2 cellular contexts compared by ENCODE assay signal in the genomic region with DNA sequence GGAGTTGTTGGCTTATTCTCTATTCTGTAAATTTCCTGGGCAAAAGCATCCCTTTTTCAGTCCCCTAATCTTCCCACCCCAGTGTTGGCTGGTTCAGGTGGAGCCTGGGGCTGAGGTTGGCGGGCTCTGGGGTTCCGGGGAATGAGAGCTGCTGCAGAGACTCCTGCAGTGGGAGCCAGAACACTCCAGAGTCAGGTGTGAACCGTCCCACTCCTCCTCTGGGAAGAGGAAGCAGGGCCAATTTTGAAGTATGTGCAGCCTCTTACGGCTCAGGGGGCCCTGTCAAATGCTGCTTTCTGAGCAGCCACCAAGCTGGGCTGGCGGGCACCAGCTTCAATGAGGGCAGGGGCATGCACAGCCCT.
TF ChIP-seq lines count a peak whose summit lies in the region.

No MANE protein-coding gene starts in this region.

TF ChIP-seq in liver, 16 proteins besides CTCF, POLR2A, EP300 and RAD21:
- TF ChIP-seq YY1 (IDR thresholded peaks at IDR 0.05) (no peak), JUND (IDR thresholded peaks at IDR 0.05) (no peak), FOXA2 (IDR thresholded peaks at IDR 0.05) (no peak)

TF ChIP-seq in HepG2, 621 proteins besides CTCF, POLR2A, EP300 and RAD21:
- TF ChIP-seq ZNF598 (CRISPR knock-in tag; IDR thresholded peaks at IDR 0.05; ENCODE audit: borderline replicate concordance) (no peak), ZNF782 (CRISPR knock-in tag; IDR thresholded peaks at IDR 0.05; ENCODE audit: borderline replicate concordance) (no peak), AHR (CRISPR knock-in tag; IDR thresholded peaks at IDR 0.05) (no peak), ZNF546 (CRISPR knock-in tag; conservative IDR thresholded peaks at IDR 0.05) (no peak), HMG20B (CRISPR knock-in tag; conservative IDR thresholded peaks at IDR 0.05) (no peak), FOXC1 (CRISPR knock-in tag; IDR thresholded peaks at IDR 0.05; ENCODE audit: borderline replicate concordance) (no peak), ZNF251 (CRISPR knock-in tag; IDR thresholded peaks at IDR 0.05) (no peak), GATA4 (IDR thresholded peaks at IDR 0.05; ENCODE audit: borderline replicate concordance, low read depth) (no peak), FOXK2 (IDR thresholded peaks at IDR 0.05) (no peak), MAF1 (CRISPR knock-in tag; IDR thresholded peaks at IDR 0.05; ENCODE audit: borderline replicate concordance) (no peak), ZNF33B (CRISPR knock-in tag; IDR thresholded peaks at IDR 0.05) (no peak), JUND (CRISPR knock-in tag; IDR thresholded peaks at IDR 0.05) (no peak)
